In genomic region chr12:32562420-32562819, GRCh38 we compare ENCODE assay signal across 8 cellular contexts.
DNase-seq lines count a peak whose midpoint lies in the region; ATAC-seq and TF ChIP-seq lines count a peak whose summit lies in the region.
"Not testable (repeated sequence)": the region's sequence is repeated elsewhere in the genome, so short reads cannot be mapped to it uniquely, and the experiment has no call there.

No MANE protein-coding gene starts in this region.

- 76% methylated on average over 6 of the region's 6 CpGs for WGBS in esophagus muscularis mucosa
- WGBS in smooth muscle cell (ENCODE audit: low lambda C conversion rate), result 61% methylated on average over 5 of the region's 6 CpGs
- WGBS in upper lobe of left lung, 2 donors, result 42 to 58% methylated on average over 5 to 6 of the region's 6 CpGs

- DNase-seq in activated T-helper 2 cell treated with anti-CD3 and anti-CD28 coated beads, Interferon-gamma antibody, Interleukin-2, Interleukin-4, amounts not matched to agents 10 μg/mL and 5 μg/mL and 100 μg/mL, durations not matched to agents 14 hours and 24 hours and 36 hours (ENCODE audit: low spot score); esophagus muscularis mucosa (ENCODE audit: extremely low spot score); right atrium auricular region (ENCODE audit: low spot score); mesothelial cell of epicardium (ENCODE audit: low spot score in 2 of 2, unreplicated experiment in 2 of 2); osteocyte (ENCODE audit: extremely low spot score, unreplicated experiment); smooth muscle cell (lab: John Stamatoyannopoulos, UW; ENCODE audit: unreplicated experiment); upper lobe of left lung: not testable (repeated sequence)

- H3K4me3 ChIP-seq in ACC112 (ENCODE audit: low read depth, low read length); esophagus muscularis mucosa; right atrium auricular region; smooth muscle cell; upper lobe of left lung: not testable (repeated sequence)

- peaks cover 41% of the 10 kb centered on the region for H3K4me1 Mint-ChIP-seq in activated T-helper 2 cell treated with anti-CD3 and anti-CD28 coated beads, Interferon-gamma antibody, Interleukin-2, Interleukin-4, amounts not matched to agents 10 μg/mL and 5 μg/mL and 100 μg/mL, durations not matched to agents 14 hours and 24 hours and 36 hours (ENCODE audit: low read depth)
- H3K4me1 Mint-ChIP-seq in mesothelial cell of epicardium, result peaks cover 14% of the 10 kb centered on the region
- H3K4me1 Mint-ChIP-seq in osteocyte (ENCODE audit: unreplicated experiment), result peaks cover 44% of the 10 kb centered on the region

- H3K4me2 ChIP-seq in smooth muscle cell, result not testable (repeated sequence)

- H3K36me3 Mint-ChIP-seq in activated T-helper 2 cell treated with anti-CD3 and anti-CD28 coated beads, Interferon-gamma antibody, Interleukin-2, Interleukin-4, amounts not matched to agents 10 μg/mL and 5 μg/mL and 100 μg/mL, durations not matched to agents 14 hours and 24 hours and 36 hours (ENCODE audit: low read depth); osteocyte (ENCODE audit: unreplicated experiment): not testable (repeated sequence)
- H3K36me3 Mint-ChIP-seq in mesothelial cell of epicardium, result peaks cover 15% of the 10 kb centered on the region

- not testable (repeated sequence) for TF ChIP-seq CTCF in esophagus muscularis mucosa (IDR thresholded peaks at IDR 0.05); right atrium auricular region (IDR thresholded peaks at IDR 0.05); mesothelial cell of epicardium (IDR thresholded peaks at IDR 0.05; ENCODE audit: unreplicated experiment); osteocyte (IDR thresholded peaks at IDR 0.05); smooth muscle cell (IDR thresholded peaks at IDR 0.05; ENCODE audit: borderline replicate concordance, insufficient read depth, poor library complexity, severe bottlenecking); upper lobe of left lung (IDR thresholded peaks at IDR 0.05)

- peaks cover 48% of the 10 kb centered on the region for H3K4me1 ChIP-seq in ACC112 (ENCODE audit: control insufficient read depth, insufficient read depth, low read length, unreplicated experiment)
- peaks cover 37 to 52% (median 52%) of the 10 kb centered on the region in 4 donors for H3K4me1 ChIP-seq in esophagus muscularis mucosa
- peaks cover 0 to 74% of the 10 kb centered on the region in 2 donors for H3K4me1 ChIP-seq in right atrium auricular region
- peaks cover 27% of the 10 kb centered on the region for H3K4me1 ChIP-seq in smooth muscle cell (ENCODE audit: low read depth)
- peaks cover 30 to 47% (median 34%) of the 10 kb centered on the region in 4 donors for H3K4me1 ChIP-seq in upper lobe of left lung

- H3K27me3 ChIP-seq in ACC112 (ENCODE audit: insufficient read depth, low read length); esophagus muscularis mucosa; right atrium auricular region; smooth muscle cell (ENCODE audit: low read depth); upper lobe of left lung: not testable (repeated sequence)

- TF ChIP-seq POLR2A in esophagus muscularis mucosa (IDR thresholded peaks at IDR 0.05; ENCODE audit: low read depth); upper lobe of left lung (IDR thresholded peaks at IDR 0.05): not testable (repeated sequence)

- not testable (repeated sequence) for H3F3A ChIP-seq in smooth muscle cell (ENCODE audit: low read depth)

- H3K36me3 ChIP-seq in ACC112 (ENCODE audit: insufficient read depth, low read length) (peaks cover 12% of the 10 kb centered on the region; the same call in 1 of the 2 replicates), upper lobe of left lung (peaks cover 0 to 14% (median 4%) of the 10 kb centered on the region in 4 donors)
- not testable (repeated sequence) for H3K36me3 ChIP-seq in esophagus muscularis mucosa; right atrium auricular region; smooth muscle cell (ENCODE audit: low read depth)

- peak overlapping the region; percentile 73 for H3K27ac Mint-ChIP-seq in activated T-helper 2 cell treated with anti-CD3 and anti-CD28 coated beads, Interferon-gamma antibody, Interleukin-2, Interleukin-4, amounts not matched to agents 10 μg/mL and 5 μg/mL and 100 μg/mL, durations not matched to agents 14 hours and 24 hours and 36 hours
- H3K27ac Mint-ChIP-seq in mesothelial cell of epicardium (peak overlapping the region; percentile 44), osteocyte (ENCODE audit: unreplicated experiment) (peak overlapping the region; percentile 83)

- TF ChIP-seq EP300 in esophagus muscularis mucosa (IDR thresholded peaks at IDR 0.05); upper lobe of left lung (IDR thresholded peaks at IDR 0.05): not testable (repeated sequence)

- not testable (repeated sequence) for H3K9ac ChIP-seq in smooth muscle cell (ENCODE audit: low read depth)

- not testable (repeated sequence) for H3K9me3 Mint-ChIP-seq in activated T-helper 2 cell treated with anti-CD3 and anti-CD28 coated beads, Interferon-gamma antibody, Interleukin-2, Interleukin-4, amounts not matched to agents 10 μg/mL and 5 μg/mL and 100 μg/mL, durations not matched to agents 14 hours and 24 hours and 36 hours; mesothelial cell of epicardium; osteocyte (ENCODE audit: unreplicated experiment)

- intact Hi-C loops in activated T-helper 2 cell treated with anti-CD3 and anti-CD28 coated beads, Interferon-gamma antibody, Interleukin-2, Interleukin-4, amounts not matched to agents 10 μg/mL and 5 μg/mL and 100 μg/mL, durations not matched to agents 14 hours and 24 hours and 36 hours (cut with micrococcal nuclease), result loop anchor here (1.0 kb wide), 1 partner anchor 21 kb away; no protein-coding TSS in a partner anchor
- intact Hi-C loops in esophagus muscularis mucosa (cut with DNase I), result loop anchor here (10.0 kb wide), 1 partner anchor 62 kb away; no protein-coding TSS in a partner anchor

- ATAC-seq in upper lobe of left lung (ENCODE audit: low FRiP score in 2 of 2), result not testable (repeated sequence)

- not testable (repeated sequence) for H3K9me3 ChIP-seq in esophagus muscularis mucosa; right atrium auricular region; smooth muscle cell (replicated peaks; ENCODE audit: low read depth); upper lobe of left lung

- not testable (repeated sequence) for H4K20me1 ChIP-seq in smooth muscle cell (ENCODE audit: low read depth)

- H2AFZ ChIP-seq in ACC112 (ENCODE audit: low read length, unreplicated experiment); smooth muscle cell (ENCODE audit: low read depth): not testable (repeated sequence)

- H3K27ac ChIP-seq in ACC112 (ENCODE audit: low read depth, low read length), result 0 out of 2 replicates have a peak overlapping the region, but pooled peaks have one; percentile 4
- peak overlapping the region in 3 of 4 donors; percentile 12 to 36 (median 34) for H3K27ac ChIP-seq in esophagus muscularis mucosa (replicated peaks in 1 of 4)
- peak overlapping the region; percentile 52 to 71 for H3K27ac ChIP-seq in right atrium auricular region
- H3K27ac ChIP-seq in smooth muscle cell (ENCODE audit: low read depth), result peak overlapping the region; percentile 22
- peak overlapping the region in 3 of 4 donors; percentile 16 to 73 (median 60) for H3K27ac ChIP-seq in upper lobe of left lung

- peaks cover 67% of the 10 kb centered on the region for H3K79me2 ChIP-seq in ACC112 (ENCODE audit: control insufficient read depth, insufficient read depth, low read length, unreplicated experiment)
- not testable (repeated sequence) for H3K79me2 ChIP-seq in smooth muscle cell (ENCODE audit: low read depth)

- not testable (repeated sequence) for H3K27me3 Mint-ChIP-seq in activated T-helper 2 cell treated with anti-CD3 and anti-CD28 coated beads, Interferon-gamma antibody, Interleukin-2, Interleukin-4, amounts not matched to agents 10 μg/mL and 5 μg/mL and 100 μg/mL, durations not matched to agents 14 hours and 24 hours and 36 hours (ENCODE audit: low read depth); mesothelial cell of epicardium (ENCODE audit: low read depth); osteocyte (ENCODE audit: unreplicated experiment)

- not testable (repeated sequence) for H3K4me3 Mint-ChIP-seq in activated T-helper 2 cell treated with anti-CD3 and anti-CD28 coated beads, Interferon-gamma antibody, Interleukin-2, Interleukin-4, amounts not matched to agents 10 μg/mL and 5 μg/mL and 100 μg/mL, durations not matched to agents 14 hours and 24 hours and 36 hours (ENCODE audit: low read depth); mesothelial cell of epicardium; osteocyte (ENCODE audit: unreplicated experiment)

Comparison
In these comparisons a context has a peak if more than half of its experiments do, and no peak if none do; other contexts are left out.
1. H3K27ac ChIP-seq: peak in every context shown above with its lines; median percentile 62 in right atrium auricular region; 60 in upper lobe of left lung; 34 in esophagus muscularis mucosa; 22 in smooth muscle cell; 4 in ACC112.